ENCODE assay signal across 8 cellular contexts in the genomic region with DNA sequence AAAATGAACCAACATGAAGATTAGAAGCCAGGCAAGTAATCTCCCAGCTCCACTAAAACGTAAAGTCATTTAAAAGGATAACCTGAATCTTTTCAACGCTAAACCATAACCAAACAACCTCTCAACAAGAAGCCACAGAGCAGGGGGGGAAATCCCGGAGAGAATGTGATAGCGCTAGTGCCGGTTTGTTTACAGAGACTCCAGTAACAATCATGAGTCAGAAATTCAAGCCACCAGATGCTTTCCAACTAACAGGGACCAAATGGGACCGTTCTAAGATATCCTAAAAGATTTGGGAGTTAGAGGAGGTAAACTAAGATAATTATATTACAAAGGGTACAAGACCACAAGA. TPM values are rescaled to one million over a fixed set of nuclear protein-coding genes. Genes with fewer than 3 reads are reported as not detected.
DNase-seq lines count a peak whose midpoint lies in the region; ATAC-seq and TF ChIP-seq lines count a peak whose summit lies in the region.

No MANE protein-coding gene starts in this region.

- peaks cover 11% of the 10 kb centered on the region for H3K36me3 Mint-ChIP-seq in activated naive CD8-positive, alpha-beta T cell treated with anti-CD3 and anti-CD28 coated beads, Interleukin-2, amount 10 ng/mL, durations not matched to agents 7 days and 5 days

- H3K9me3 Mint-ChIP-seq in activated naive CD8-positive, alpha-beta T cell treated with anti-CD3 and anti-CD28 coated beads, Interleukin-2, amount 10 ng/mL, durations not matched to agents 7 days and 5 days: no peaks in the 10 kb centered on the region

- H3K9ac ChIP-seq in HUES48 (ENCODE audit: low read depth, low read length): peak overlapping the region; percentile 89

- peak in 1 of 4 donors; percentile 42 for TF ChIP-seq EP300 in sigmoid colon (IDR thresholded peaks at IDR 0.05)

- H3K27ac ChIP-seq in HUES48 (ENCODE audit: low read depth, low read length) (peak overlapping the region; percentile 96), SJSA1 (peak overlapping the region; percentile 89), sigmoid colon (peak overlapping the region; percentile 97 to 98 (median 98))

- POLR2A ChIA-PET in activated naive CD8-positive, alpha-beta T cell treated with anti-CD3 and anti-CD28 coated beads, Interleukin-2, amount 10 ng/mL, durations not matched to agents 7 days and 5 days (lab: Charles Lee): interaction anchor here (0.8 to 4.9 kb wide), 5 partner anchors 9 to 160 kb away, joined by 3 to 49 read pairs (median 4); a partner anchor contains a TSS

- H3K9me3 ChIP-seq in HUES48 (ENCODE audit: control insufficient read depth, insufficient read depth, low read length) (no peaks in the 10 kb centered on the region), SJSA1 (replicated peaks) (no peaks in the 10 kb centered on the region), sigmoid colon (no peaks in the 10 kb centered on the region)

- H3K4me1 Mint-ChIP-seq in activated naive CD8-positive, alpha-beta T cell treated with anti-CD3 and anti-CD28 coated beads, Interleukin-2, amount 10 ng/mL, durations not matched to agents 7 days and 5 days: peaks cover 20% of the 10 kb centered on the region

- peak; percentile 33 for ATAC-seq in GM18867 (IDR thresholded peaks at IDR 0.05; ENCODE audit: unreplicated experiment)
- peak; percentile 28 for ATAC-seq in activated naive CD8-positive, alpha-beta T cell treated with anti-CD3 and anti-CD28 coated beads, Interleukin-2, amount 10 ng/mL, durations not matched to agents 7 days and 5 days (ENCODE audit: low read depth)
- ATAC-seq in left ventricle myocardium superior: peak; percentile 33

- DNase-seq in ACHN (peak; percentile 74), SJSA1 (ENCODE audit: low read depth in 1 of 2, low spot score in 2 of 2) (peak; percentile 82 to 94), left ventricle myocardium superior (no peak), sigmoid colon (no peak), mesenteric fat pad (ENCODE audit: low spot score) (no peak)
- DNase-seq in activated naive CD8-positive, alpha-beta T cell treated with anti-CD3 and anti-CD28 coated beads, Interleukin-2, amount 10 ng/mL, durations not matched to agents 7 days and 5 days: peak; percentile 33

- intact Hi-C loops in left ventricle myocardium superior (cut with micrococcal nuclease): no loop called here
- intact Hi-C loops in sigmoid colon (cut with DNase I): no loop called here

- peaks cover 10% of the 10 kb centered on the region for H3K36me3 ChIP-seq in HUES48 (ENCODE audit: control insufficient read depth, insufficient read depth, low read length)
- H3K36me3 ChIP-seq in SJSA1: peaks cover 9% of the 10 kb centered on the region
- no peaks in the 10 kb centered on the region for H3K36me3 ChIP-seq in sigmoid colon

- H3K27me3 Mint-ChIP-seq in activated naive CD8-positive, alpha-beta T cell treated with anti-CD3 and anti-CD28 coated beads, Interleukin-2, amount 10 ng/mL, durations not matched to agents 7 days and 5 days: no peaks in the 10 kb centered on the region

- H3K27me3 ChIP-seq in HUES48 (ENCODE audit: control insufficient read depth, insufficient read depth, low read length) (no peaks in the 10 kb centered on the region), SJSA1 (replicated peaks) (no peaks in the 10 kb centered on the region), sigmoid colon (no peaks in the 10 kb centered on the region)

- H3K27ac Mint-ChIP-seq in activated naive CD8-positive, alpha-beta T cell treated with anti-CD3 and anti-CD28 coated beads, Interleukin-2, amount 10 ng/mL, durations not matched to agents 7 days and 5 days: peak overlapping the region; percentile 93

- WGBS in sigmoid colon, 2 donors: 1% methylated on average over 6 of the region's 6 CpGs

- H3K4me3 ChIP-seq in HUES48 (ENCODE audit: low read depth, low read length) (peak overlapping the region; percentile 95), SJSA1 (peak overlapping the region; percentile 75), sigmoid colon (peak overlapping the region; percentile 81 to 96 (median 90))

- in situ Hi-C loops in ACHN (cut with HindIII; ENCODE audit: low pct_ligation_motif_present, low pct_unique_long_range_greater_than_20kb, low sequenced_read_pairs): no loop called here

- TF ChIP-seq POLR2A in sigmoid colon (IDR thresholded peaks at IDR 0.05): no peak

- TF ChIP-seq CTCF in sigmoid colon (IDR thresholded peaks at IDR 0.05): no peak

- H3K4me1 ChIP-seq in HUES48 (ENCODE audit: control insufficient read depth, insufficient read depth, low read length) (peaks cover 19% of the 10 kb centered on the region), SJSA1 (replicated peaks) (peaks cover 13% of the 10 kb centered on the region), sigmoid colon (peaks cover 0 to 53% (median 48%) of the 10 kb centered on the region in 4 donors)

- H3K4me3 Mint-ChIP-seq in activated naive CD8-positive, alpha-beta T cell treated with anti-CD3 and anti-CD28 coated beads, Interleukin-2, amount 10 ng/mL, durations not matched to agents 7 days and 5 days: peak overlapping the region; percentile 93

RNA-seq across cellular contexts. Expression of a gene that starts 0.8 kb away (rescaled TPM):
- 37.5 and 45.8 TPM in 2 replicates for total RNA-seq in SJSA1 (2014; rRNA removed; shearing (Covaris generic))
- 100 to 1,000 TPM; 147 to 150 TPM for total RNA-seq in activated naive CD8-positive, alpha-beta T cell treated with anti-CD3 and anti-CD28 coated beads, Interleukin-2, amount 10 ng/mL, durations not matched to agents 7 days and 5 days
- total RNA-seq in left ventricle myocardium superior: 145 TPM
- total RNA-seq in sigmoid colon: 100 to 1,000 TPM; 138 to 184 (median 147) TPM
- 10 to 100 TPM; 28.2 to 76.1 (median 44.4) TPM for polyA plus RNA-seq in sigmoid colon
- 127 TPM for total RNA-seq in mesenteric fat pad

RNA-seq across cellular contexts. Expression of a gene that starts 23.4 kb away (rescaled TPM):
- total RNA-seq in SJSA1 (2014; rRNA removed; shearing (Covaris generic)): 51.9 and 61.0 TPM in 2 replicates
- 10 to 100 TPM; 59.0 to 65.4 TPM for total RNA-seq in activated naive CD8-positive, alpha-beta T cell treated with anti-CD3 and anti-CD28 coated beads, Interleukin-2, amount 10 ng/mL, durations not matched to agents 7 days and 5 days
- total RNA-seq in left ventricle myocardium superior: 96.2 TPM
- 10 to 100 TPM; 49.0 to 57.4 (median 53.0) TPM for total RNA-seq in sigmoid colon
- polyA plus RNA-seq in sigmoid colon: 10 to 100 TPM; 25.6 to 42.0 (median 35.4) TPM
- 144 TPM for total RNA-seq in mesenteric fat pad

RNA-seq across cellular contexts. Expression of a gene that starts 56.3 kb away (rescaled TPM):
- 170 and 321 TPM in 2 replicates for total RNA-seq in SJSA1 (2014; rRNA removed; shearing (Covaris generic))
- 10 to 100 TPM; 27.5 to 28.3 TPM for total RNA-seq in activated naive CD8-positive, alpha-beta T cell treated with anti-CD3 and anti-CD28 coated beads, Interleukin-2, amount 10 ng/mL, durations not matched to agents 7 days and 5 days
- total RNA-seq in left ventricle myocardium superior: 277 TPM
- total RNA-seq in sigmoid colon: 100 to 1,000 TPM in 1 of 4 donors, 10 to 100 TPM in 3; 65.7 to 126 (median 88.8) TPM
- polyA plus RNA-seq in sigmoid colon: 100 to 1,000 TPM in 2 of 3 donors, 10 to 100 TPM in 1; 42.5 to 113 (median 109) TPM
- 486 TPM for total RNA-seq in mesenteric fat pad

Comparison
In these comparisons a context has a peak if more than half of its experiments do, and no peak if none do; other contexts are left out.
1. DNase-seq: peak in ACHN (single experiment), SJSA1 (2 of 2) and activated naive CD8-positive, alpha-beta T cell treated with anti-CD3 and anti-CD28 coated beads, Interleukin-2, amount 10 ng/mL, durations not matched to agents 7 days and 5 days (single experiment); none in left ventricle myocardium superior (single experiment), sigmoid colon (single experiment) and mesenteric fat pad (single experiment).
2. Peak in every context shown above with its lines, with median percentiles within 50 percentile points of each other: ATAC-seq, H3K27ac ChIP-seq and H3K4me3 ChIP-seq.